ENCODE assay signal across 15 cellular contexts in genomic region chr6:130932956-130933355, GRCh38.
DNase-seq lines count a peak whose midpoint lies in the region; ATAC-seq and TF ChIP-seq lines count a peak whose summit lies in the region.
"Had no signal": no experiment of that assay in that cellular context is flagged by ENCODE, and none has a peak within 500 bp of the region (broad histone marks: within the 10 kb centered on the region; RNA-seq: fewer than 3 reads in every experiment).

No MANE protein-coding gene starts in this region.

- CTCF ChIA-PET in IMR-90 (lab: Yijun Ruan, JAX), result no interaction called here

- peak overlapping the region; percentile 34; the same call in 1 of the 2 replicates for H3K27ac ChIP-seq in IMR-90 (ENCODE audit: insufficient read depth, low read length)
- peak overlapping the region; percentile 72 for H3K27ac ChIP-seq in caudate nucleus (ENCODE audit: low read depth, low read length)
- H3K27ac ChIP-seq in mesendoderm (ENCODE audit: low read depth, low read length), result no peak overlapping the region
- H3K27ac ChIP-seq in temporal lobe (ENCODE audit: low read depth, low read length), result peak overlapping the region; percentile 32
- peak overlapping the region in 1 of 2 donors; percentile 28 for H3K27ac ChIP-seq in uterus
- H3K27ac ChIP-seq: BLaER1 had no signal

- H3K27me3 ChIP-seq in IMR-90 (ENCODE audit: control insufficient read depth, insufficient read depth, low read length) (no peaks in the 10 kb centered on the region), mesendoderm (ENCODE audit: insufficient read depth, low read length, poor library complexity) (no peaks in the 10 kb centered on the region), uterus (no peaks in the 10 kb centered on the region)
- H3K27me3 ChIP-seq: BLaER1 had no signal

- dilution Hi-C loops in IMR-90 (cut with HindIII; ENCODE audit: low sequenced_read_pairs, unreplicated experiment), result no loop called here

- H3K4me2 ChIP-seq in IMR-90 (ENCODE audit: low read depth, low read length) (0 out of 2 replicates have a peak overlapping the region, but pooled peaks have one; percentile 8), mesendoderm (ENCODE audit: low read length) (no peak overlapping the region)
- H3K4me2 ChIP-seq: BLaER1 had no signal

- H4K5ac ChIP-seq in IMR-90 (ENCODE audit: low read depth, low read length), result peak overlapping the region; percentile 26
- H4K5ac ChIP-seq in mesendoderm (ENCODE audit: low read length), result no peak overlapping the region

- H2BK5ac ChIP-seq in IMR-90 (ENCODE audit: low read depth, low read length, poor library complexity, severe bottlenecking), result peak overlapping the region; percentile 71
- H2BK5ac ChIP-seq in mesendoderm (ENCODE audit: low read length), result no peak overlapping the region

- POLR2A ChIA-PET in IMR-90 (lab: Charles Lee; ENCODE audit: unreplicated experiment), result no interaction called here

- H4K8ac ChIP-seq in IMR-90 (ENCODE audit: low read depth in 2 of 2, low read length in 2 of 2), result peak overlapping the region in 1 of 2 experiments; percentile 77; a peak in 2 of 4 replicates
- no peak overlapping the region for H4K8ac ChIP-seq in mesendoderm (ENCODE audit: low read depth, low read length)

- no peak overlapping the region for H3K9ac ChIP-seq in IMR-90 (ENCODE audit: low read depth, low read length)
- H3K9ac ChIP-seq in mesendoderm (ENCODE audit: low read length), result no peak overlapping the region
- H3K9ac ChIP-seq: BLaER1 had no signal

- H2BK20ac ChIP-seq in IMR-90 (ENCODE audit: low read depth, low read length), result peak overlapping the region; percentile 86

- H3K4ac ChIP-seq in IMR-90 (ENCODE audit: low read depth, low read length) (peak overlapping the region; percentile 75), mesendoderm (ENCODE audit: low read depth, low read length) (no peak overlapping the region)

- peak overlapping the region; percentile 95 for H3K23ac ChIP-seq in IMR-90 (ENCODE audit: low read depth, low read length)
- no peak overlapping the region for H3K23ac ChIP-seq in mesendoderm (ENCODE audit: low read length)

- intact Hi-C loops in IMR-90 (cut with micrococcal nuclease) (no loop called here), uterus (cut with DNase I; ENCODE audit: low total_unique reads) (no loop called here)

- TF ChIP-seq POLR2A in IMR-90 (IDR thresholded peaks at IDR 0.05; ENCODE audit: low read depth, low read length) (no peak), uterus (IDR thresholded peaks at IDR 0.05) (no peak)

- peak overlapping the region; percentile 90; the same call in 1 of the 2 replicates for H2AK5ac ChIP-seq in IMR-90 (ENCODE audit: low read depth, low read length)
- H2AK5ac ChIP-seq in mesendoderm (ENCODE audit: low read length), result no peak overlapping the region

- TF ChIP-seq CTCF in IMR-90 (conservative IDR thresholded peaks at IDR 0.05; ENCODE audit: low read depth, low read length) (no peak), uterus (IDR thresholded peaks at IDR 0.05) (no peak)

- H3K4me1 ChIP-seq in IMR-90 (ENCODE audit: control insufficient read depth, insufficient read depth, low read length), result peaks cover 20% of the 10 kb centered on the region
- peaks cover 13% of the 10 kb centered on the region for H3K4me1 ChIP-seq in mesendoderm (ENCODE audit: control insufficient read depth, low read depth, low read length)
- H3K4me1 ChIP-seq in uterus, result peaks cover 0 to 6% of the 10 kb centered on the region in 2 donors
- H3K4me1 ChIP-seq: BLaER1 had no signal

- H2AK9ac ChIP-seq in IMR-90 (replicated peaks; ENCODE audit: low read depth, low read length, poor library complexity), result no peak overlapping the region

- in situ Hi-C loops in IMR-90 (cut with MboI; ENCODE audit: low sequenced_read_pairs), result no loop called here

- H3K14ac ChIP-seq in IMR-90 (replicated peaks; ENCODE audit: low read depth, low read length), result peak overlapping the region; percentile 87

- H3K9me1 ChIP-seq in IMR-90 (ENCODE audit: insufficient read depth, low read length), result peaks cover 22% of the 10 kb centered on the region

- no peaks in the 10 kb centered on the region for H3K9me3 ChIP-seq in IMR-90 (ENCODE audit: control insufficient read depth, insufficient read depth, low read length)
- no peaks in the 10 kb centered on the region for H3K9me3 ChIP-seq in uterus

- no CpG with 5 or more reads among the region's 2 CpGs for WGBS in IMR-90 (ENCODE audit: extremely low coverage in 2 of 2, insufficient read length in 1 of 2), 2 experiments
- WGBS in mesendoderm (ENCODE audit: extremely low coverage, insufficient coverage, low lambda C conversion rate), result no CpG with 5 or more reads among the region's 2 CpGs

- no TSS peak for BruUV-seq in IMR-90 (replicated peaks; lab: Mats Ljungman, UMichigan)

- peak overlapping the region; percentile 75 for H4K91ac ChIP-seq in IMR-90 (ENCODE audit: insufficient read depth, low read depth, low read length)

- H2BK120ac ChIP-seq in IMR-90 (ENCODE audit: low read depth, low read length) (peak overlapping the region; percentile 84), mesendoderm (ENCODE audit: low read depth, low read length) (no peak overlapping the region)

- H3K79me2 ChIP-seq in mesendoderm (ENCODE audit: control insufficient read depth, insufficient read depth, low read length), result peaks cover 5% of the 10 kb centered on the region

- no peak for ATAC-seq in IMR-90 (ENCODE audit: low read depth)
- ATAC-seq in HG02938 (IDR thresholded peaks at IDR 0.05; ENCODE audit: unreplicated experiment), result no peak

- H3K4me3 ChIP-seq in IMR-90 (ENCODE audit: insufficient read depth, low read depth, low read length) (no peak overlapping the region), mesendoderm (ENCODE audit: low read length) (no peak overlapping the region), uterus (no peak overlapping the region)
- H3K4me3 ChIP-seq: BLaER1 had no signal

- H2AFZ ChIP-seq in IMR-90 (replicated peaks; ENCODE audit: low read length, poor library complexity), result no peak overlapping the region

- H4K20me1 ChIP-seq in IMR-90 (ENCODE audit: insufficient read depth, low read length), result peaks cover 21% of the 10 kb centered on the region; the same call in 1 of the 2 replicates
- H4K20me1 ChIP-seq: BLaER1 had no signal

- TF ChIP-seq RAD21 in IMR-90 (IDR thresholded peaks at IDR 0.05; ENCODE audit: low read length), result no peak

- H3K56ac ChIP-seq in IMR-90 (ENCODE audit: extremely low read depth, insufficient read depth, low read length) (peak overlapping the region; percentile 53; the same call in 1 of the 2 replicates), mesendoderm (ENCODE audit: low read length) (no peak overlapping the region)

- H2BK15ac ChIP-seq in IMR-90 (ENCODE audit: low read depth, low read length), result peak overlapping the region; percentile 83
- H2BK15ac ChIP-seq in mesendoderm (replicated peaks; ENCODE audit: low read depth), result no peak overlapping the region

- H3K18ac ChIP-seq in IMR-90 (ENCODE audit: low read depth, low read length) (peak overlapping the region; percentile 71), mesendoderm (ENCODE audit: low read length) (no peak overlapping the region)

- H3K36me3 ChIP-seq in IMR-90 (ENCODE audit: control insufficient read depth, insufficient read depth, low read length), result no peaks in the 10 kb centered on the region
- no peaks in the 10 kb centered on the region for H3K36me3 ChIP-seq in mesendoderm (ENCODE audit: control insufficient read depth, insufficient read depth, low read length)
- no peaks in the 10 kb centered on the region for H3K36me3 ChIP-seq in uterus

- H3K79me1 ChIP-seq in IMR-90 (ENCODE audit: low read depth in 1 of 2, low read length in 2 of 2) (peaks cover 40 to 61% of the 10 kb centered on the region in 2 experiments), mesendoderm (ENCODE audit: low read length) (peaks cover 19% of the 10 kb centered on the region)

- DNase-seq in IMR-90 (no peak), caudate nucleus (lab: John Stamatoyannopoulos, UW) (no peak), mesendoderm (peak; percentile 50), uterus (no peak), DMS53 (lab: John Stamatoyannopoulos, UW) (no peak)
- DNase-seq: DMS153, H9, NCI-H187 treated with DMSO at 0.1 percent for 48 hours, NCI-H2171, NCI-H446 treated with DMSO at 0.1 percent for 48 hours, NCI-H774, SHP77 treated with DMSO at 0.1 percent for 48 hours had no signal

TF ChIP-seq in IMR-90, 13 proteins besides CTCF, POLR2A, EP300 and RAD21:
- no peak for TF ChIP-seq MXI1 (IDR thresholded peaks at IDR 0.05; ENCODE audit: borderline replicate concordance, low read depth, low read length)
- TF ChIP-seq CEBPB (IDR thresholded peaks at IDR 0.05; ENCODE audit: low read depth, low read length), result no peak
- no peak for TF ChIP-seq USF2 (IDR thresholded peaks at IDR 0.05; ENCODE audit: low read depth, low read length)
- no peak for TF ChIP-seq FOS (IDR thresholded peaks at IDR 0.05; ENCODE audit: low read depth, low read length)
- no peak for TF ChIP-seq RCOR1 (IDR thresholded peaks at IDR 0.05; ENCODE audit: insufficient replicate concordance, low read length)
- TF ChIP-seq ELK1 (IDR thresholded peaks at IDR 0.05; ENCODE audit: borderline replicate concordance, low read depth, low read length), result no peak
- TF ChIP-seq NFE2L2 (IDR thresholded peaks at IDR 0.05; ENCODE audit: low read depth, low read length), result no peak
- TF ChIP-seq BHLHE40 (IDR thresholded peaks at IDR 0.05; ENCODE audit: low read depth, low read length), result no peak
- TF ChIP-seq MAZ (IDR thresholded peaks at IDR 0.05; ENCODE audit: borderline replicate concordance, low read depth, low read length), result no peak
- no peak for TF ChIP-seq RFX5 (IDR thresholded peaks at IDR 0.05; ENCODE audit: low read depth, low read length)
- TF ChIP-seq SMC3 (IDR thresholded peaks at IDR 0.05; ENCODE audit: low read depth, low read length), result no peak
- no peak for TF ChIP-seq CHD1 (IDR thresholded peaks at IDR 0.05; ENCODE audit: low read depth, low read length)
